ENCODE assay signal across 19 cellular contexts in the genomic region with DNA sequence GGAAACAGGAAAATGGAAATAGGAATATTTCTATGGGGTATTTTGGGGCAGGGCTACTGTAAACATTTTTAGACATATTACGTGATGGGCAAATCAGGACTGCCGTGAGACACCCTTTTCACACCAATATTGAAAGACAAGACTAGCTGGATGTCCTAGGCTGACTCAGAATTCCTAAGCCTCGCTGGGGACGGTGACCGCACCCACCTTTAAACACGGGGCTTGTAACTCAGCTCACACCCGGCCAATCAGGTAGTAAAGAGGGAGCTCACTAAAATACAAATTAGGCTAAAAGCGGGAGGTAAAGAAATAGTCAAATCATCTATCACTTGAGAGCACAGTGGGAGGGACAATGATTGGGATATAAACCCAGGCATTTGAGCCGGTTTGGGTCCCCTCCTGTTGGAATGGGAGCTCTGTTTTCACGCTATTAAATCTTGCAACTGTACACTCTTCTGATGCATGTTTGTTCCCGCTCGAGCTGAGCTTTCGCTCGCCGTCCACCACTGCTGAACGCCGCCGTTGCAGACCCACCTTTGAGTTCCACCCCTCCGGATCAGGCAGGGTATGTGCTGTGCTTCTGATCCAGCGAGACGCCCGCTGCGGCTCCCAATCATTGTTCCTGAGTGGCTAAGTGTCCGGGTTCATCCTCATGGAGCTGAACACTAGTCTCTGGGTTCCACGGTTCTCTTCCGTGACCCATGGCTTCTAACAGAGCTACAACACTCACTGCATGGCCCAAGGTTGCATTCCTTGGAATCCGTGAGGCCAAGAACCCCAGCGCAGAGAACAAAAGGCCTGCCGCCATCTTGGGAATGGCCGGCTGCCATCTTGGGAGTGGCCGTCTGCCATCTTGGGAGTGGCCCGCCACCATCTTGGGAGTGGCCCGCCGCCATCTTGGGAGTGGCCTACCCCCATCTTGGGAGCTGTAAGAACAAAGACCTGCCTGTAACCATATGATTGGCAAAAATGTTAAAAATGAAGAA.
DNase-seq lines count a peak whose midpoint lies in the region; ATAC-seq, FAIRE-seq and TF ChIP-seq lines count a peak whose summit lies in the region.
"Had no signal": no experiment of that assay in that cellular context is flagged by ENCODE, and none has a peak within 500 bp of the region (broad histone marks: within the 10 kb centered on the region; RNA-seq: fewer than 3 reads in every experiment).

No MANE protein-coding gene starts in this region.

- H3K27me3 ChIP-seq in H9 (ENCODE audit: insufficient read depth, low read length) (no peaks in the 10 kb centered on the region), GM12878 (replicated peaks in 1 of 2; ENCODE audit: control insufficient read depth in 2 of 2, insufficient read depth in 2 of 2, low read length in 1 of 2) (no peaks in the 10 kb centered on the region)
- H3K27me3 ChIP-seq: BLaER1 had no signal

- H3K4me3 ChIP-seq in A549: no peak overlapping the region
- H3K4me3 ChIP-seq in GM12878: no peak overlapping the region
- H3K4me3 ChIP-seq: BLaER1 had no signal

- H4K5ac ChIP-seq in H9 (ENCODE audit: insufficient read length, low read depth, low read length): peak overlapping the region; percentile 76

- no peak overlapping the region for H2AFZ ChIP-seq in H9 (ENCODE audit: low read length)
- no peak overlapping the region for H2AFZ ChIP-seq in GM12878 (ENCODE audit: control insufficient read depth, low read depth, low read length)

- CTCF ChIA-PET in A549 (lab: Yijun Ruan, JAX): no interaction called here
- CTCF ChIA-PET in GM12878 (lab: Yijun Ruan, JAX): no interaction called here

- no peaks in the 10 kb centered on the region for H3K4me1 Mint-ChIP-seq in H9
- H3K4me1 Mint-ChIP-seq: CD4-positive, alpha-beta memory T cell had no signal

- no peak overlapping the region for H2BK20ac ChIP-seq in H9 (ENCODE audit: low read depth, low read length, poor library complexity, severe bottlenecking)

- no peak overlapping the region for H2BK120ac ChIP-seq in H9 (ENCODE audit: low read depth, low read length, poor library complexity, severe bottlenecking)

- H3K36me3 Mint-ChIP-seq in H9 (ENCODE audit: insufficient read depth in 1 of 3, low read depth in 3 of 3): peaks cover 4 to 25% (median 6%) of the 10 kb centered on the region in 3 experiments

- no peak for FAIRE-seq in A549 (lab: Jason Lieb, UNC)
- FAIRE-seq in GM12878 (lab: Jason Lieb, UNC): no peak

- no peaks in the 10 kb centered on the region; the same call in 1 of the 2 replicates for H3K27me3 Mint-ChIP-seq in H9 (ENCODE audit: low read depth)

- H3K79me1 ChIP-seq in H9 (ENCODE audit: insufficient read depth, low read depth, low read length, poor library complexity, severe bottlenecking): no peaks in the 10 kb centered on the region

- intact Hi-C loops in GM12878 (cut with micrococcal nuclease; ENCODE audit: unreplicated experiment): no loop called here
- intact Hi-C loops in left colon (cut with DNase I, micrococcal nuclease): no loop called here

- ATAC-seq in A549 (no peak), GM12878 (no peak), HG02610 (IDR thresholded peaks at IDR 0.05; ENCODE audit: unreplicated experiment) (no peak), left colon (no peak)

- H3K14ac ChIP-seq in H9 (ENCODE audit: insufficient read depth, low read length): no peak overlapping the region

- WGBS in A549 (ENCODE audit: missing lambda C conversion rate): 68% methylated on average over 31 of the region's 34 CpGs
- WGBS in H9 (ENCODE audit: extremely low coverage, insufficient read length, low lambda C conversion rate): no CpG with 5 or more reads among the region's 34 CpGs
- WGBS in GM12878 (ENCODE audit: insufficient coverage, insufficient replicate concordance, low lambda C conversion rate, missing lambda C conversion rate): 64% methylated on average over 34 of the region's 34 CpGs

- no peak overlapping the region for H3T11ph ChIP-seq in H9 (ENCODE audit: low read length)

- no peak overlapping the region; the same call in 1 of the 2 replicates for H3K4ac ChIP-seq in H9 (ENCODE audit: low read depth, low read length)

- in situ Hi-C loops in GM12878 (cut with MboI): no loop called here

- H3K9ac ChIP-seq in H9 (ENCODE audit: extremely low read depth, insufficient read length, low read length) (no peak overlapping the region), GM12878 (ENCODE audit: control insufficient read depth, insufficient read depth, low read length) (no peak overlapping the region)
- H3K9ac ChIP-seq: BLaER1 had no signal

- TF ChIP-seq CTCF in A549 (IDR thresholded peaks at IDR 0.05): no peak
- TF ChIP-seq CTCF in H9 (conservative IDR thresholded peaks at IDR 0.05): no peak
- TF ChIP-seq CTCF in GM12878 (IDR thresholded peaks at IDR 0.05 in 2 of 3, conservative IDR thresholded peaks at IDR 0.05 in 1 of 3; ENCODE audit: control insufficient read depth in 2 of 3, extremely low read depth in 1 of 3, insufficient read depth in 1 of 3, low read depth in 3 of 3, low read length in 3 of 3): no peak

- H3K9me3 ChIP-seq in A549 (peaks cover 4% of the 10 kb centered on the region; the same call in 1 of the 3 replicates), H9 (ENCODE audit: control insufficient read depth, low read depth, low read length) (no peaks in the 10 kb centered on the region), GM12878 (replicated peaks; ENCODE audit: control insufficient read depth, insufficient read depth, low read length) (no peaks in the 10 kb centered on the region; the same call in 1 of the 3 replicates)

- H3K27ac ChIP-seq in A549 (no peak overlapping the region), H9 (ENCODE audit: insufficient read length, low read depth, low read length) (no peak overlapping the region), GM12878 (ENCODE audit: control insufficient read depth, insufficient read depth) (no peak overlapping the region)
- H3K27ac ChIP-seq: BLaER1 had no signal

- no peak overlapping the region; the same call in 1 of the 2 replicates for H2BK15ac ChIP-seq in H9 (ENCODE audit: low read depth, low read length)

- H3K4me2 ChIP-seq in A549 (no peak overlapping the region), H9 (ENCODE audit: insufficient read depth, insufficient read length, low read length) (no peak overlapping the region), GM12878 (ENCODE audit: control insufficient read depth, insufficient read depth) (no peak overlapping the region)
- H3K4me2 ChIP-seq: BLaER1 had no signal

- H4K20me1 ChIP-seq in H9 (ENCODE audit: control insufficient read depth, insufficient read depth, insufficient read length) (no peaks in the 10 kb centered on the region), GM12878 (ENCODE audit: control insufficient read depth, insufficient read depth) (no peaks in the 10 kb centered on the region)
- H4K20me1 ChIP-seq: BLaER1 had no signal

- POLR2A ChIA-PET in A549 (lab: Yijun Ruan, JAX) (no interaction called here), GM12878 (lab: Charles Lee) (no interaction called here)

- no peaks in the 10 kb centered on the region for H3K23me2 ChIP-seq in H9 (ENCODE audit: insufficient read length, low read depth, low read length, poor library complexity, severe bottlenecking)

- H3K4me3 Mint-ChIP-seq in H9: no peak overlapping the region
- H3K4me3 Mint-ChIP-seq: CD4-positive, alpha-beta memory T cell had no signal

- RAD21 ChIA-PET in GM12878 (lab: Charles Lee; ENCODE audit: unreplicated experiment): no interaction called here

- no peak overlapping the region for H3K56ac ChIP-seq in H9 (ENCODE audit: insufficient read length, low read depth, low read length)

- peak overlapping the region; percentile 97 for H4K8ac ChIP-seq in H9 (replicated peaks; ENCODE audit: insufficient read length, low read depth, low read length)

- no peaks in the 10 kb centered on the region for H3K36me3 ChIP-seq in GM12878 (ENCODE audit: control insufficient read depth in 2 of 2, insufficient read depth in 2 of 2, low read length in 1 of 2)
- H3K36me3 ChIP-seq: BLaER1 had no signal

- TF ChIP-seq EP300 in A549 (IDR thresholded peaks at IDR 0.05) (no peak), GM12878 (IDR thresholded peaks at IDR 0.05; ENCODE audit: borderline replicate concordance in 1 of 2, control insufficient read depth in 1 of 2, low read depth in 2 of 2, low read length in 2 of 2) (no peak)

- no peak overlapping the region for H3K23ac ChIP-seq in H9 (ENCODE audit: insufficient read length, low read depth, low read length)

- no peak for TF ChIP-seq RAD21 in A549 (conservative IDR thresholded peaks at IDR 0.05 in 1 of 2, IDR thresholded peaks at IDR 0.05 in 1 of 2)
- TF ChIP-seq RAD21 in GM12878 (IDR thresholded peaks at IDR 0.05; ENCODE audit: insufficient read depth, low read depth, low read length): no peak

- H3K4me1 ChIP-seq in A549 (no peaks in the 10 kb centered on the region), H9 (ENCODE audit: insufficient read depth, low read length) (no peaks in the 10 kb centered on the region), GM12878 (ENCODE audit: control insufficient read depth, insufficient read depth, low read length) (no peaks in the 10 kb centered on the region)
- H3K4me1 ChIP-seq: BLaER1 had no signal

- DNase-seq in A549 (ENCODE audit: low read depth in 1 of 2, low spot score in 1 of 2) (no peak), H9 (no peak), GM12878 (ENCODE audit: low read depth, low spot score) (no peak), mesenteric fat pad (ENCODE audit: low spot score) (peak; percentile 71), GOT3 (lab: John Stamatoyannopoulos, UW) (no peak), left colon (no peak)
- no peak for DNase-seq in stimulated activated CD4-positive, alpha-beta T cell treated with anti-CD3 and anti-CD28 coated beads, Interleukin-12 subunit alpha, Interleukin-12 subunit beta, amount 100 ng/mL, for 4 hours
- DNase-seq: CD4-positive, alpha-beta memory T cell; DMS153; H7; KBM-7; NCI-H1105 treated with DMSO at 0.1 percent for 48 hours; NCI-H1694 treated with DMSO at 0.1 percent for 48 hours; NCI-H2107; NCI-H226; NCI-H524; NCI-H82 had no signal

- no peak overlapping the region for H2BK5ac ChIP-seq in H9 (ENCODE audit: insufficient read length, low read length)

- H3K9me3 Mint-ChIP-seq in H9: peaks cover 21 to 28% of the 10 kb centered on the region in 2 experiments

- no peak overlapping the region for H2AK5ac ChIP-seq in H9 (ENCODE audit: insufficient read length, low read length)

- H3K18ac ChIP-seq in H9 (ENCODE audit: insufficient read length, low read depth, low read length): peak overlapping the region; percentile 15

- no peak overlapping the region for H4K91ac ChIP-seq in H9 (ENCODE audit: insufficient read length, low read depth, low read length)

- SMC1A ChIA-PET in GM12878 (lab: Charles Lee; ENCODE audit: uncharacterized antibody, unreplicated experiment): no interaction called here

- TF ChIP-seq POLR2A in A549 (IDR thresholded peaks at IDR 0.05; ENCODE audit: low read length) (no peak), GM12878 (IDR thresholded peaks at IDR 0.05; ENCODE audit: low read depth, low read length) (no peak)

- peak overlapping the region in 1 of 3 experiments; percentile 35; a peak in 1 of 7 replicates for H3K27ac Mint-ChIP-seq in H9
- H3K27ac Mint-ChIP-seq: CD4-positive, alpha-beta memory T cell had no signal

- no peak overlapping the region for H2BK12ac ChIP-seq in H9 (ENCODE audit: insufficient read length, low read depth, low read length)

- BruUV-seq in GM12878 (replicated peaks; lab: Mats Ljungman, UMichigan): no TSS peak

- H3K79me2 ChIP-seq in H9 (ENCODE audit: insufficient read depth, low read length): no peaks in the 10 kb centered on the region
- no peaks in the 10 kb centered on the region for H3K79me2 ChIP-seq in GM12878 (ENCODE audit: control insufficient read depth, insufficient read depth, low read length)
